In genomic region chr11:60912223-60912850, GRCh38 we compare ENCODE assay signal across 1 cellular context.
A peak's percentile ranks its signal among the peaks of the same experiment; 100 is the strongest.
TF ChIP-seq lines count a peak whose summit lies in the region.

No MANE protein-coding gene starts in this region.

TF ChIP-seq in K562, 482 proteins besides CTCF, POLR2A, EP300 and RAD21:
- TF ChIP-seq TAF9B (IDR thresholded peaks at IDR 0.05; ENCODE audit: partially characterized antibody): no peak
- TF ChIP-seq, protein P1, sequence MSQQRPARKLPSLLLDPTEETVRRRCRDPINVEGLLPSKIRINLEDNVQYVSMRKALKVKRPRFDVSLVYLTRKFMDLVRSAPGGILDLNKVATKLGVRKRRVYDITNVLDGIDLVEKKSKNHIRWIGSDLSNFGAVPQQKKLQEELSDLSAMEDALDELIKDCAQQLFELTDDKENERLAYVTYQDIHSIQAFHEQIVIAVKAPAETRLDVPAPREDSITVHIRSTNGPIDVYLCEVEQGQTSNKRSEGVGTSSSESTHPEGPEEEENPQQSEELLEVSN (IDR thresholded peaks at IDR 0.05; ENCODE audit: borderline replicate concordance in 1 of 2, extremely low read depth in 1 of 2, insufficient read depth in 1 of 2, insufficient read length in 1 of 2, low read depth in 1 of 2, low read length in 1 of 2, poor library complexity in 1 of 2, severe bottlenecking in 1 of 2): peak; percentile 33 to 63
